In genomic region chr5:131810510-131811249, GRCh38 we compare ENCODE assay signal across 1 cellular context.
TF ChIP-seq lines count a peak whose summit lies in the region.

No MANE protein-coding gene starts in this region.

TF ChIP-seq in liver, 16 proteins besides CTCF, POLR2A, EP300 and RAD21 (continued from another document):
- TF ChIP-seq ZBTB33 (IDR thresholded peaks at IDR 0.05) (no peak), HNF4G (IDR thresholded peaks at IDR 0.05) (no peak), NR2F2 (IDR thresholded peaks at IDR 0.05) (no peak), SP1 (IDR thresholded peaks at IDR 0.05) (no peak), TAF1 (conservative IDR thresholded peaks at IDR 0.05) (no peak), MAX (IDR thresholded peaks at IDR 0.05) (no peak), FOXA2 (IDR thresholded peaks at IDR 0.05) (no peak)
TF ChIP-seq in liver: peak in this region for 0.
